ENCODE assay signal across 8 cellular contexts in the genomic region with DNA sequence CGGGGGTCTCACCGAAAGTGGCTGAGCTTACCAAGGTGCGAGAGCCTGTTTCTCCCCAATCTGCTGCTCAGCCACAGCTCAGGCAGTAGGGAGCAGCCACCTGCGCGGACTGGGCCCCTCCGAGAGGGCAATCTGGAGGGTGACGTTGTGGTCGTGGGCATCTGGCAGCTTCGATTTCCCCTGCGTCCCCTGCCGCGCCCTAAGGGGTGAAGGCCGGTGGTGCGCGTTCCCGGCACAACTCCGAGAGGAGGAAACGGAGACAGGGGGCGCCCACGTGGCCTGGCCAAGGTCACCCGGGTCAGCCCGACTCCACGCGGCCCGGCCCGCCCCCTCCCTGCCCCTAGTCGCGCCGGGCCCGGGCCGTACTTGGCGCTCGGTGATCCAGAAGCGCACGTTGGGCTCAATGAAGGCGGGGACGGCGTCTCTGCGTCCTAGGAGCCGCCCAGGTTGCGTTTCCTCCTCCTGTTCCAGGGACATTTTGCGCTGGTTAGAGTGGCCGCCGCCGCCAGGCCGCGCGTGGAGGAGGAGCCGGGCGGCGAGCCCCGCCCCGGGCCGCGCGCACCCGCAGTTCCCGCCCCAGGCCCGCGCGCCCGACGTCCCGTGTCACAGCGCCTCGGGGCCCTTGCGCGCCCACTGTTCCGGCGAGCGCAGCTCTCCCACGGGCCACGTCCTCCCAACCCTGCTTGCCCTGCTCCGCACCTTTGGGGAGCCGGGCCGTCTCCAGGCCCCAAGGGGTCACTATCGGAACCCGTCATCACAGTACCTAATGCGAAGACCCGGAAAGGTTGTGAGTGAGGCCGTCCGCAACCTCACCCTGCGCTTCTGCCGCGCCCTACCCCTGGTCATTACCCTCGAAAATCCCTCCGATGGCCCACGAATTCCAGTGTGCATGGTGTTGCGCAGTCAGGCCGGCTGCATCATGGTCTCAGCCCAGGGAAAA. TPM values are rescaled to one million over a fixed set of nuclear protein-coding genes. Genes with fewer than 3 reads are reported as not detected.
DNase-seq lines count a peak whose midpoint lies in the region; ATAC-seq and TF ChIP-seq lines count a peak whose summit lies in the region.

A gene with protein sequence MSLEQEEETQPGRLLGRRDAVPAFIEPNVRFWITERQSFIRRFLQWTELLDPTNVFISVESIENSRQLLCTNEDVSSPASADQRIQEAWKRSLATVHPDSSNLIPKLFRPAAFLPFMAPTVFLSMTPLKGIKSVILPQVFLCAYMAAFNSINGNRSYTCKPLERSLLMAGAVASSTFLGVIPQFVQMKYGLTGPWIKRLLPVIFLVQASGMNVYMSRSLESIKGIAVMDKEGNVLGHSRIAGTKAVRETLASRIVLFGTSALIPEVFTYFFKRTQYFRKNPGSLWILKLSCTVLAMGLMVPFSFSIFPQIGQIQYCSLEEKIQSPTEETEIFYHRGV (minus strand): TSS at position 544 of the 940 bp plus-strand sequence. CDS start 67 bp downstream, at position 477.

- no peak for TF ChIP-seq POLR2A in lower leg skin (IDR thresholded peaks at IDR 0.05)

- no peaks in the 10 kb centered on the region for H3K9me3 Mint-ChIP-seq in activated CD4-positive, alpha-beta T cell treated with anti-CD3 and anti-CD28 coated beads, Interleukin-2, amount 10 ng/mL, durations not matched to agents 7 days and 5 days
- H3K9me3 Mint-ChIP-seq in dendritic cell treated with granulocyte-macrophage colony-stimulating factor and Interleukin-4, amounts not matched to agents 40 ng/mL and 50 ng/mL, for 4 days: no peaks in the 10 kb centered on the region

- H3K4me3 Mint-ChIP-seq in activated CD4-positive, alpha-beta T cell treated with anti-CD3 and anti-CD28 coated beads, Interleukin-2, amount 10 ng/mL, durations not matched to agents 7 days and 5 days: peak within 1 kb of the TSS; percentile 85
- H3K4me3 Mint-ChIP-seq in dendritic cell treated with granulocyte-macrophage colony-stimulating factor and Interleukin-4, amounts not matched to agents 40 ng/mL and 50 ng/mL, for 4 days: peak within 1 kb of the TSS; percentile 89

- CTCF ChIA-PET in AG04449 (lab: Yijun Ruan, JAX): interaction anchor here (0.9 to 1.4 kb wide), 3 partner anchors 9 to 33 kb away, joined by 3 to 6 read pairs (median 3); no protein-coding TSS in a partner anchor
- CTCF ChIA-PET in activated CD4-positive, alpha-beta T cell treated with anti-CD3 and anti-CD28 coated beads, Interleukin-2, amount 10 ng/mL, durations not matched to agents 7 days and 5 days (lab: Charles Lee): interaction anchor here (0.6 to 1.8 kb wide), 5 partner anchors 10 to 39 kb away, joined by 3 to 6 read pairs (median 3); no protein-coding TSS in a partner anchor

- H3K4me3 ChIP-seq in AG04449 (ENCODE audit: low read depth, low read length) (peak within 1 kb of the TSS; percentile 67), lower leg skin (ENCODE audit: low read depth, poor library complexity, severe bottlenecking) (peak within 1 kb of the TSS; percentile 87)

- peak; percentile 87 for ATAC-seq in GM18517 (IDR thresholded peaks at IDR 0.05; ENCODE audit: unreplicated experiment)
- peak; percentile 84 for ATAC-seq in HG03025 (IDR thresholded peaks at IDR 0.05; ENCODE audit: low FRiP score, unreplicated experiment)

- peaks cover 37% of the 10 kb centered on the region for H3K4me1 Mint-ChIP-seq in activated CD4-positive, alpha-beta T cell treated with anti-CD3 and anti-CD28 coated beads, Interleukin-2, amount 10 ng/mL, durations not matched to agents 7 days and 5 days
- peaks cover 41% of the 10 kb centered on the region for H3K4me1 Mint-ChIP-seq in dendritic cell treated with granulocyte-macrophage colony-stimulating factor and Interleukin-4, amounts not matched to agents 40 ng/mL and 50 ng/mL, for 4 days (ENCODE audit: low read depth)

- intact Hi-C loops in dendritic cell treated with granulocyte-macrophage colony-stimulating factor and Interleukin-4, amounts not matched to agents 40 ng/mL and 50 ng/mL, for 4 days (cut with micrococcal nuclease): loop anchor here (1.0 to 2.0 kb wide), 2 partner anchors 13 to 61 kb away; a partner anchor contains a TSS
- intact Hi-C loops in lower leg skin (cut with DNase I; ENCODE audit: low total_unique reads): no loop called here

- H3K27me3 Mint-ChIP-seq in activated CD4-positive, alpha-beta T cell treated with anti-CD3 and anti-CD28 coated beads, Interleukin-2, amount 10 ng/mL, durations not matched to agents 7 days and 5 days: no peaks in the 10 kb centered on the region
- no peaks in the 10 kb centered on the region for H3K27me3 Mint-ChIP-seq in dendritic cell treated with granulocyte-macrophage colony-stimulating factor and Interleukin-4, amounts not matched to agents 40 ng/mL and 50 ng/mL, for 4 days

- peaks cover 33% of the 10 kb centered on the region for H3K36me3 Mint-ChIP-seq in activated CD4-positive, alpha-beta T cell treated with anti-CD3 and anti-CD28 coated beads, Interleukin-2, amount 10 ng/mL, durations not matched to agents 7 days and 5 days (ENCODE audit: low read depth)
- H3K36me3 Mint-ChIP-seq in dendritic cell treated with granulocyte-macrophage colony-stimulating factor and Interleukin-4, amounts not matched to agents 40 ng/mL and 50 ng/mL, for 4 days (ENCODE audit: low read depth): peaks cover 72% of the 10 kb centered on the region

- no peak for DNase-seq in AG04449 (ENCODE audit: low read depth, low spot score)
- DNase-seq in NCI-H446 (lab: John Stamatoyannopoulos, UW): peak; percentile 28 to 52
- DNase-seq in activated CD4-positive, alpha-beta T cell treated with anti-CD3 and anti-CD28 coated beads, Interleukin-2, amount 10 ng/mL, durations not matched to agents 7 days and 5 days: peak; percentile 80
- peak; percentile 55 to 94 for DNase-seq in lower leg skin (ENCODE audit: low spot score in 2 of 2)
- peak; percentile 67 to 73 for DNase-seq in stimulated activated CD4-positive, alpha-beta T cell treated with anti-CD3 and anti-CD28 coated beads, Interleukin-4, amount 100 ng/mL, for 48 hours (ENCODE audit: low read depth in 2 of 2)

- WGBS in lower leg skin, 2 donors: 0 to 3% methylated on average over 37 to 40 of the region's 90 CpGs

- peak within 1 kb of the TSS; percentile 96 for H3K27ac Mint-ChIP-seq in activated CD4-positive, alpha-beta T cell treated with anti-CD3 and anti-CD28 coated beads, Interleukin-2, amount 10 ng/mL, durations not matched to agents 7 days and 5 days
- peak within 1 kb of the TSS; percentile 98 for H3K27ac Mint-ChIP-seq in dendritic cell treated with granulocyte-macrophage colony-stimulating factor and Interleukin-4, amounts not matched to agents 40 ng/mL and 50 ng/mL, for 4 days

- TF ChIP-seq CTCF in AG04449 (IDR thresholded peaks at IDR 0.05; ENCODE audit: insufficient read depth, low read length, missing control alignments) (no peak), lower leg skin (IDR thresholded peaks at IDR 0.05) (no peak)

- POLR2A ChIA-PET in AG04449 (lab: Yijun Ruan, JAX): no interaction called here
- POLR2A ChIA-PET in activated CD4-positive, alpha-beta T cell treated with anti-CD3 and anti-CD28 coated beads, Interleukin-2, amount 10 ng/mL, durations not matched to agents 7 days and 5 days (lab: Charles Lee): interaction anchor here (0.6 kb wide), 2 partner anchors 76 to 165 kb away, joined by 3 read pairs; no protein-coding TSS in a partner anchor

RNA-seq across cellular contexts. Expression of the gene that starts here (rescaled TPM):
- total RNA-seq in activated CD4-positive, alpha-beta T cell treated with anti-CD3 and anti-CD28 coated beads, Interleukin-2, amount 10 ng/mL, durations not matched to agents 7 days and 5 days: 10 to 100 TPM; 19.0 to 20.1 TPM
- total RNA-seq in lower leg skin: 10 to 100 TPM in 3 of 4 donors, 1 to 10 TPM in 1; 9.1 to 22.7 (median 16.0) TPM
